In genomic region chr10:128875955-128876354, GRCh38 we compare ENCODE assay signal across 17 cellular contexts.
A peak's percentile ranks its signal among the peaks of the same experiment; 100 is the strongest.
DNase-seq lines count a peak whose midpoint lies in the region; ATAC-seq and TF ChIP-seq lines count a peak whose summit lies in the region.
"Had no signal": no experiment of that assay in that cellular context is flagged by ENCODE, and none has a peak within 500 bp of the region (broad histone marks: within the 10 kb centered on the region; RNA-seq: fewer than 3 reads in every experiment).

No MANE protein-coding gene starts in this region.

- peak; percentile 94 for ATAC-seq in RWPE2 (ENCODE audit: low read depth)
- ATAC-seq in GM21390 (IDR thresholded peaks at IDR 0.05; ENCODE audit: unreplicated experiment) = no peak
- no peak for ATAC-seq in GM21723 (IDR thresholded peaks at IDR 0.05; ENCODE audit: unreplicated experiment)
- no peak for ATAC-seq in HG03135 (IDR thresholded peaks at IDR 0.05; ENCODE audit: unreplicated experiment)
- ATAC-seq: esophagus mucosa had no signal

- peaks cover 14% of the 10 kb centered on the region for H3K4me1 ChIP-seq in RWPE2 (ENCODE audit: insufficient read depth, poor library complexity, severe bottlenecking)
- H3K4me1 ChIP-seq in tibial artery = no peaks in the 10 kb centered on the region
- H3K4me1 ChIP-seq: Peyer's patch had no signal

- H3K36me3 ChIP-seq in RWPE2 (ENCODE audit: low read depth) = no peaks in the 10 kb centered on the region
- no peaks in the 10 kb centered on the region for H3K36me3 ChIP-seq in tibial artery
- H3K36me3 ChIP-seq: Peyer's patch had no signal

- H3K27me3 ChIP-seq in RWPE2 (ENCODE audit: insufficient read depth, poor library complexity, severe bottlenecking) (no peaks in the 10 kb centered on the region), tibial artery (no peaks in the 10 kb centered on the region)
- H3K27me3 ChIP-seq: Peyer's patch had no signal

- DNase-seq in RWPE2 (ENCODE audit: low spot score) = no peak
- DNase-seq in fibroblast of gingiva (ENCODE audit: low read depth) = peak; percentile 23
- peak; percentile 59 to 88 for DNase-seq in lower leg skin (ENCODE audit: low spot score in 2 of 2)
- DNase-seq in tibial artery = peak; percentile 48 to 57
- DNase-seq in NCI-H2107 (lab: John Stamatoyannopoulos, UW) = no peak
- DNase-seq: activated CD4-positive, CD25-positive, alpha-beta regulatory T cell; activated CD8-positive, alpha-beta memory T cell treated with anti-CD3 and anti-CD28 coated beads, Interleukin-2, amount 50 U/mL, for 48 hours; midbrain; NCI-H2029; NCI-H748 treated with DMSO at 0.1 percent for 48 hours; occipital lobe; Peyer's patch had no signal

- H3K4me3 ChIP-seq in RWPE2 (ENCODE audit: severe bottlenecking) (no peak overlapping the region), lower leg skin (ENCODE audit: low read depth, poor library complexity, severe bottlenecking) (no peak overlapping the region), tibial artery (no peak overlapping the region)
- H3K4me3 ChIP-seq: Peyer's patch had no signal

- TF ChIP-seq CTCF in RWPE2 (IDR thresholded peaks at IDR 0.05; ENCODE audit: poor library complexity, severe bottlenecking) (no peak), lower leg skin (IDR thresholded peaks at IDR 0.05) (no peak), tibial artery (IDR thresholded peaks at IDR 0.05) (no peak)

- intact Hi-C loops in lower leg skin (cut with DNase I; ENCODE audit: low total_unique reads) (no loop called here), tibial artery (cut with DNase I; ENCODE audit: low total_unique reads) (no loop called here)

- WGBS in lower leg skin, 2 donors = 60 to 70% methylated on average over 3 of the region's 3 CpGs

- TF ChIP-seq POLR2A in lower leg skin (IDR thresholded peaks at IDR 0.05) = no peak

- H3K27ac ChIP-seq in RWPE2 (ENCODE audit: poor library complexity, severe bottlenecking) = peak overlapping the region; percentile 60
- H3K27ac ChIP-seq in tibial artery = no peak overlapping the region
- H3K27ac ChIP-seq: C4-2B, Peyer's patch had no signal

- H3K9me3 ChIP-seq in RWPE2 (ENCODE audit: severe bottlenecking) (no peaks in the 10 kb centered on the region), tibial artery (no peaks in the 10 kb centered on the region)
- H3K9me3 ChIP-seq: Peyer's patch had no signal

Comparison
In these comparisons a context has a peak if more than half of its experiments do, and no peak if none do; other contexts are left out.
1. DNase-seq: peak in fibroblast of gingiva (single experiment), lower leg skin (2 of 2) and tibial artery (2 of 2); none in RWPE2 (single experiment) and NCI-H2107 (single experiment).